In genomic region chr19:47227347-47228167, GRCh38 we compare ENCODE assay signal across 8 cellular contexts. TPM values are rescaled to one million over a fixed set of nuclear protein-coding genes. Genes with fewer than 3 reads are reported as not detected.
DNase-seq lines count a peak whose midpoint lies in the region; ATAC-seq, FAIRE-seq and TF ChIP-seq lines count a peak whose summit lies in the region.

No MANE protein-coding gene starts in this region.

- peak overlapping the region; percentile 98 for H3K18ac ChIP-seq in H1 (ENCODE audit: extremely low read depth, low read length)

- no peak overlapping the region for H2AFZ ChIP-seq in H1 (ENCODE audit: low read length)

- no peak overlapping the region for H3K23ac ChIP-seq in H1 (ENCODE audit: insufficient read length)

- H2BK12ac ChIP-seq in H1 (ENCODE audit: low read depth, low read length): peak overlapping the region; percentile 71

- peak overlapping the region; percentile 88 for H3K4me3 ChIP-seq in GM06990 (replicated peaks; ENCODE audit: low read depth, low read length)
- peak overlapping the region; percentile 57 for H3K4me3 ChIP-seq in NB4 (ENCODE audit: low read depth, low read length)
- peak overlapping the region; percentile 53 for H3K4me3 ChIP-seq in WERI-Rb-1 (ENCODE audit: low read depth, low read length)
- peak overlapping the region; percentile 40 to 99 (median 72) for H3K4me3 ChIP-seq in H1 (ENCODE audit: extremely low read depth in 1 of 4, insufficient read depth in 2 of 4, low read depth in 3 of 4, low read length in 4 of 4)
- peak overlapping the region; percentile 57 to 99 (median 86) for H3K4me3 ChIP-seq in stomach

- H2BK15ac ChIP-seq in H1 (ENCODE audit: low read length): no peak overlapping the region; the same call in 1 of the 2 replicates

- no peaks in the 10 kb centered on the region for H3K27me3 ChIP-seq in GM06990 (replicated peaks; ENCODE audit: control insufficient read depth, insufficient read depth, low read length)
- no peaks in the 10 kb centered on the region for H3K27me3 ChIP-seq in WERI-Rb-1 (ENCODE audit: insufficient read depth, low read depth, severe bottlenecking)
- H3K27me3 ChIP-seq in H1 (replicated peaks in 1 of 4; ENCODE audit: control insufficient read depth in 3 of 4, extremely low read depth in 1 of 4, insufficient read depth in 3 of 4, low read length in 3 of 4): no peaks in the 10 kb centered on the region; a peak in 1 of 7 replicates
- no peaks in the 10 kb centered on the region for H3K27me3 ChIP-seq in stomach

- CTCF ChIA-PET in H1 (lab: Charles Lee; ENCODE audit: partially characterized antibody): interaction anchor here (0.5 to 11.9 kb wide), 4 partner anchors 15 to 18 kb away, joined by 3 to 152 read pairs (median 50); no protein-coding TSS in a partner anchor

- H2BK5ac ChIP-seq in H1 (ENCODE audit: low read depth, low read length): peak overlapping the region; percentile 96

- ATAC-seq in memory B cell (ENCODE audit: low read depth) (no peak), HG03442 (IDR thresholded peaks at IDR 0.05; ENCODE audit: unreplicated experiment) (no peak)

- peak overlapping the region in 2 of 4 experiments; percentile 45 to 60; a peak in 4 of 7 replicates for H3K9ac ChIP-seq in H1 (replicated peaks in 1 of 4; ENCODE audit: extremely low read depth in 1 of 4, low read depth in 3 of 4, low read length in 3 of 4)

- TF ChIP-seq RAD21 in H1 (IDR thresholded peaks at IDR 0.05 in 1 of 2, conservative IDR thresholded peaks at IDR 0.05 in 1 of 2; ENCODE audit: low read depth in 2 of 2, low read length in 2 of 2): peak in 1 of 2 experiments; percentile 8; a peak in 1 of 4 replicates

- H3K14ac ChIP-seq in H1 (ENCODE audit: insufficient read length): no peak overlapping the region

- FAIRE-seq in H1 (lab: Jason Lieb, UNC): no peak

- peak overlapping the region; percentile 84 for H3K27ac Mint-ChIP-seq in memory B cell

- peaks cover 6% of the 10 kb centered on the region for H3K36me3 ChIP-seq in GM06990 (ENCODE audit: control insufficient read depth, insufficient read depth, low read length)
- H3K36me3 ChIP-seq in WERI-Rb-1: peaks cover 22% of the 10 kb centered on the region
- H3K36me3 ChIP-seq in H1 (ENCODE audit: control insufficient read depth in 2 of 4, insufficient read depth in 4 of 4, low read length in 3 of 4): peaks cover 0 to 3% (median 1%) of the 10 kb centered on the region in 4 experiments; a peak in 2 of 8 replicates
- peaks cover 0 to 15% (median 7%) of the 10 kb centered on the region in 4 donors for H3K36me3 ChIP-seq in stomach

- peak overlapping the region; percentile 12 for H3K4ac ChIP-seq in H1 (replicated peaks; ENCODE audit: insufficient read length, low read depth, low read length)

- no peaks in the 10 kb centered on the region for H3K36me3 Mint-ChIP-seq in memory B cell

- peaks cover 14 to 22% of the 10 kb centered on the region in 2 experiments for H4K20me1 ChIP-seq in H1 (replicated peaks in 1 of 2; ENCODE audit: control insufficient read depth in 1 of 2, insufficient read depth in 2 of 2, low read length in 2 of 2)

- H3K56ac ChIP-seq in H1 (replicated peaks; ENCODE audit: insufficient read length, low read depth, low read length): peak overlapping the region; percentile 96

- intact Hi-C loops in stomach (cut with DNase I; ENCODE audit: low total_unique reads): no loop called here

- peaks cover 15 to 39% (median 25%) of the 10 kb centered on the region in 4 experiments for H3K4me1 ChIP-seq in H1 (replicated peaks in 1 of 4; ENCODE audit: control insufficient read depth in 3 of 4, insufficient read depth in 4 of 4, low read length in 3 of 4)
- H3K4me1 ChIP-seq in stomach: peaks cover 57 to 68% (median 61%) of the 10 kb centered on the region in 4 donors

- H3K9me3 Mint-ChIP-seq in memory B cell: no peaks in the 10 kb centered on the region

- H4K91ac ChIP-seq in H1 (replicated peaks; ENCODE audit: insufficient read length, low read length): peak overlapping the region; percentile 99

- H3K4me2 ChIP-seq in H1 (ENCODE audit: insufficient read depth in 1 of 2, low read depth in 2 of 2, low read length in 2 of 2): peak overlapping the region; percentile 81 to 94

- 0 out of 2 replicates have a peak overlapping the region, but pooled peaks have one; percentile 3 for H2BK20ac ChIP-seq in H1 (ENCODE audit: low read length)

- DNase-seq in GM06990 (ENCODE audit: extremely low read depth, insufficient read length): peak; percentile 85
- DNase-seq in NB4 (ENCODE audit: low read depth): peak; percentile 100
- DNase-seq in WERI-Rb-1: peak; percentile 92
- peak; percentile 94 to 99 for DNase-seq in H1 (ENCODE audit: low read depth in 1 of 2, low spot score in 2 of 2)
- peak; percentile 42 to 44 for DNase-seq in memory B cell (ENCODE audit: low spot score in 2 of 2)
- peak; percentile 84 for DNase-seq in stomach

- POLR2A ChIA-PET in H1 (lab: Charles Lee; ENCODE audit: partially characterized antibody): interaction anchor here (0.6 to 8.2 kb wide), 28 partner anchors 8 to 366 kb away, joined by 3 to 195 read pairs (median 5); partner anchors contain the start of genes CCDC9, DHX34, INAFM1 and ZC3H4

- TF ChIP-seq CTCF in 22Rv1 (IDR thresholded peaks at IDR 0.05) (no peak), GM06990 (IDR thresholded peaks at IDR 0.05; ENCODE audit: insufficient read depth, low read length, poor library complexity, severe bottlenecking) (no peak), NB4 (IDR thresholded peaks at IDR 0.05; ENCODE audit: low read depth, low read length) (no peak), WERI-Rb-1 (IDR thresholded peaks at IDR 0.05; ENCODE audit: low read depth, low read length) (no peak), H1 (IDR thresholded peaks at IDR 0.05; ENCODE audit: control extremely low read depth in 1 of 3, insufficient read depth in 1 of 3, low read depth in 1 of 3, low read length in 3 of 3) (no peak), stomach (IDR thresholded peaks at IDR 0.05) (no peak)

- H3K79me1 ChIP-seq in H1 (ENCODE audit: low read depth, low read length): peaks cover 16% of the 10 kb centered on the region

- peak overlapping the region; percentile 80 for H3K4me3 Mint-ChIP-seq in memory B cell

- H3K79me2 ChIP-seq in H1 (ENCODE audit: control insufficient read depth in 1 of 2, insufficient read depth in 2 of 2, low read length in 2 of 2): peaks cover 5 to 41% of the 10 kb centered on the region in 2 experiments; a peak in 2 of 4 replicates

- H3K9me3 ChIP-seq in WERI-Rb-1 (ENCODE audit: severe bottlenecking) (no peaks in the 10 kb centered on the region), H1 (ENCODE audit: insufficient read depth in 2 of 2, low read depth in 1 of 2, low read length in 1 of 2) (no peaks in the 10 kb centered on the region), stomach (no peaks in the 10 kb centered on the region)

- TF ChIP-seq POLR2A in NB4 (IDR thresholded peaks at IDR 0.05; ENCODE audit: extremely low read depth, insufficient read length) (peak; percentile 54), H1 (IDR thresholded peaks at IDR 0.05; ENCODE audit: control extremely low read depth in 1 of 2, low read depth in 2 of 2, low read length in 2 of 2) (peak in 1 of 2 experiments; percentile 43), stomach (IDR thresholded peaks at IDR 0.05) (peak in 1 of 4 donors; percentile 38)

- H3K27me3 Mint-ChIP-seq in memory B cell: no peaks in the 10 kb centered on the region

- H3K27ac ChIP-seq in 22Rv1 (peak overlapping the region; percentile 99), WERI-Rb-1 (peak overlapping the region; percentile 92), H1 (ENCODE audit: low read depth, low read length) (peak overlapping the region; percentile 82), stomach (peak overlapping the region; percentile 96 to 100 (median 99))

- TF ChIP-seq EP300 in H1 (IDR thresholded peaks at IDR 0.05; ENCODE audit: borderline replicate concordance in 1 of 2, low read depth in 2 of 2, low read length in 2 of 2) (peak in 1 of 2 experiments; percentile 57; a peak in 2 of 3 replicates), stomach (IDR thresholded peaks at IDR 0.05) (no peak)

- no peak overlapping the region for H2AK5ac ChIP-seq in H1 (ENCODE audit: low read depth, low read length)

- H4K5ac ChIP-seq in H1 (ENCODE audit: insufficient read length, low read depth, low read length): peak overlapping the region; percentile 73

- no peak overlapping the region for H4K8ac ChIP-seq in H1 (ENCODE audit: extremely low read depth, insufficient read depth, low read length)

- H2BK120ac ChIP-seq in H1 (replicated peaks; ENCODE audit: low read depth, low read length): peak overlapping the region; percentile 19

- peaks cover 14% of the 10 kb centered on the region for H3K4me1 Mint-ChIP-seq in memory B cell

- whole genome bisulfite sequencing in H1 (ENCODE audit: extremely low coverage in 1 of 2, insufficient coverage in 1 of 2, insufficient read length in 1 of 2, insufficient replicate concordance in 2 of 2, low coverage in 1 of 2, low lambda C conversion rate in 2 of 2, missing lambda C conversion rate in 1 of 2), 2 experiments: 2% methylated on average over 20 of the region's 27 CpGs; no CpG with 5 or more reads in 1 of the 2 experiments
- WGBS in stomach, 5 donors: 0 to 4% (median 1%) methylated on average over 24 to 27 of the region's 27 CpGs

- H3K23me2 ChIP-seq in H1 (ENCODE audit: low read depth, low read length): peaks cover 35% of the 10 kb centered on the region

RNA-seq across cellular contexts. Expression of gene BBC3, which starts 3.4 kb away (rescaled TPM):
- 21.6 and 23.3 TPM in 2 replicates for total RNA-seq in H1 (2021; fragmentation: NEBNext Ultra II Directional; extraction: Animal tissue kit (Norgen Biotek cat#: 25700))
- polyA plus RNA-seq in H1 (2011; rRNA removed): 13.2 and 26.4 TPM in 2 replicates
- 17.9 TPM for polyA plus RNA-seq in H1 (2011; cell fraction: cytosol; rRNA removed)
- polyA plus RNA-seq in H1 (2011; cell fraction: nucleus; rRNA removed): 24.4 TPM
- 21.4 to 25.1 TPM (median 23.4 TPM) in 4 replicates for polyA plus RNA-seq in H1 (2012, experiment 1 of 2)
- 18.5 TPM for polyA plus RNA-seq in H1 (2012, experiment 2 of 2)
- 7.7 TPM for polyA plus RNA-seq in H1 (2013, experiment 1 of 2)
- 7.8 TPM for polyA plus RNA-seq in H1 (2013, experiment 2 of 2)
- 3.1 and 5.8 TPM in 2 replicates for polyA minus RNA-seq in H1 (2011; rRNA and poly(A)+ RNA removed)
- 18.3 TPM for polyA minus RNA-seq in H1 (2011; cell fraction: cytosol; rRNA and poly(A)+ RNA removed)
- polyA minus RNA-seq in H1 (2011; cell fraction: nucleus; rRNA and poly(A)+ RNA removed): 17.6 TPM
- total RNA-seq in stomach: 10 to 100 TPM in 4 of 5 donors, 1 to 10 TPM in 1; 2.9 to 69.2 (median 17.0) TPM
- 1 to 10 TPM; 6.0 to 9.8 (median 8.7) TPM for polyA plus RNA-seq in stomach

RNA-seq across cellular contexts. Expression of gene CCDC9, which starts 28.8 kb away (rescaled TPM):
- total RNA-seq in H1 (2021; fragmentation: NEBNext Ultra II Directional; extraction: Animal tissue kit (Norgen Biotek cat#: 25700)): 25.7 and 29.8 TPM in 2 replicates
- 3.7 and 7.0 TPM in 2 replicates for polyA plus RNA-seq in H1 (2011; rRNA removed)
- 8.7 TPM for polyA plus RNA-seq in H1 (2011; cell fraction: cytosol; rRNA removed)
- 11.6 TPM for polyA plus RNA-seq in H1 (2011; cell fraction: nucleus; rRNA removed)
- 18.0 to 31.1 TPM (median 28.0 TPM) in 4 replicates for polyA plus RNA-seq in H1 (2012, experiment 1 of 2)
- polyA plus RNA-seq in H1 (2012, experiment 2 of 2): 17.9 TPM
- 13.5 TPM for polyA plus RNA-seq in H1 (2013, experiment 1 of 2)
- polyA plus RNA-seq in H1 (2013, experiment 2 of 2): 12.8 TPM
- polyA minus RNA-seq in H1 (2011; rRNA and poly(A)+ RNA removed): 2.9 and 3.3 TPM in 2 replicates
- 4.3 TPM for polyA minus RNA-seq in H1 (2011; cell fraction: cytosol; rRNA and poly(A)+ RNA removed)
- 5.3 TPM for polyA minus RNA-seq in H1 (2011; cell fraction: nucleus; rRNA and poly(A)+ RNA removed)
- total RNA-seq in stomach: 10 to 100 TPM; 16.1 to 62.4 (median 21.7) TPM
- polyA plus RNA-seq in stomach: 10 to 100 TPM; 14.3 to 35.1 (median 20.9) TPM

RNA-seq across cellular contexts. Expression of gene INAFM1, which starts 47.1 kb away (rescaled TPM):
- 3.4 and 4.4 TPM in 2 replicates for total RNA-seq in H1 (2021; fragmentation: NEBNext Ultra II Directional; extraction: Animal tissue kit (Norgen Biotek cat#: 25700))
- 2.6 and 3.9 TPM in 2 replicates for polyA plus RNA-seq in H1 (2011; rRNA removed)
- polyA plus RNA-seq in H1 (2011; cell fraction: cytosol; rRNA removed): 1.9 TPM
- 4.5 TPM for polyA plus RNA-seq in H1 (2011; cell fraction: nucleus; rRNA removed)
- 3.1 to 5.1 TPM (median 4.6 TPM) in 4 replicates for polyA plus RNA-seq in H1 (2012, experiment 1 of 2)
- polyA plus RNA-seq in H1 (2012, experiment 2 of 2): 1.00 TPM
- polyA plus RNA-seq in H1 (2013, experiment 1 of 2): 4.0 TPM
- polyA plus RNA-seq in H1 (2013, experiment 2 of 2): 4.1 TPM
- polyA minus RNA-seq in H1 (2011; rRNA and poly(A)+ RNA removed): 0.59 TPM in 1 of 2 replicates, not detected in the other
- polyA minus RNA-seq in H1 (2011; cell fraction: cytosol; rRNA and poly(A)+ RNA removed): 1.2 TPM
- polyA minus RNA-seq in H1 (2011; cell fraction: nucleus; rRNA and poly(A)+ RNA removed): 1.9 TPM
- total RNA-seq in stomach: 1 to 10 TPM in 4 of 5 donors, not detected in 1; 1.8 to 7.7 (median 4.5) TPM
- 10 to 100 TPM; 14.1 to 48.0 (median 18.7) TPM for polyA plus RNA-seq in stomach

Comparison
In these comparisons a context has a peak if more than half of its experiments do, and no peak if none do; other contexts are left out.
1. DNase-seq: peak in every context shown above with its lines; median percentile 100 in NB4; 96 in H1; 92 in WERI-Rb-1; 85 in GM06990; 84 in stomach; 43 in memory B cell.